1 cellular context compared by ENCODE assay signal in the genomic region with DNA sequence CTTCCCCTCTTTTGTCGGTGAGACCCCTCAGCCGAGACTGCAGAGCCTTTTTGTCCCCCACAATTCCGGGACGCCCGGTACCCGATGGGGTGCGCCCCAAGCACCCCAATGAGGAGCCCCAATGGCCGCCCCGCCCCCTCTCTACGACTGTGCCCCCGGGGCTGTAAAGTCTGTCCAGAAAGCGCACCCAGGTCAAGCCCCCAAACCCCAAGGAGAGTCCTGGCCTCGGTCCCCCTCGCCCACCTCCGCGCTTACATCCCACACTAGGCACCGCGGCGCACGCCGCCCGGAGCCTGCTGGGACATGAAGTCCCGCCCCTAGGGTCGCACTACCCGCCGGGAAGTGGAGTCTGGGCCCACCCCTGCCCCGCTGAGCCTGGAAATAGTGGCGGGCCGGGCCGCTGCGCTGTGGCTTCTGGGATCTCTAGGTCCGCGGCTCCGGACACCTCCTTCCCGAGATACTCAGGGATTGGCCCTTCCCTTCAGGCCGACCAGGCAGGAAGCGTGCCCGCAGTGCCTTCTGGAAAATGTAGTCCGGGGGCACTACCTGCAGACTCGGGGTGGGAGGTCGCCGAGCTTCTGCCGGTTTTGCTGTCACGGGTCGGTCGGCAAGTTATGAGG.
TF ChIP-seq lines count a peak whose summit lies in the region.

A gene (minus strand): TSS at position 281 of the 620 bp plus-strand sequence. CDS start 442 bp downstream, outside the sequence.

TF ChIP-seq in HepG2, 621 proteins besides CTCF, POLR2A, EP300 and RAD21 (continued from another document and continues in another):
- TF ChIP-seq, protein P1, sequence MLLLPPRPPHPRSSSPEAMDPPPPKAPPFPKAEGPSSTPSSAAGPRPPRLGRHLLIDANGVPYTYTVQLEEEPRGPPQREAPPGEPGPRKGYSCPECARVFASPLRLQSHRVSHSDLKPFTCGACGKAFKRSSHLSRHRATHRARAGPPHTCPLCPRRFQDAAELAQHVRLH (CRISPR knock-in tag; IDR thresholded peaks at IDR 0.05; ENCODE audit: borderline replicate concordance, low read depth), result no peak; the same call in 1 of the 2 replicates
- TF ChIP-seq DPF2 (CRISPR knock-in tag; IDR thresholded peaks at IDR 0.05; ENCODE audit: borderline replicate concordance, low read depth) (no peak), MTF1 (CRISPR knock-in tag; IDR thresholded peaks at IDR 0.05) (no peak), KDM5B (CRISPR knock-in tag; IDR thresholded peaks at IDR 0.05; ENCODE audit: borderline replicate concordance) (peak; percentile 33; the same call in 1 of the 2 replicates), ATF7 (IDR thresholded peaks at IDR 0.05) (no peak), ATF7 (CRISPR knock-in tag; IDR thresholded peaks at IDR 0.05) (peak; percentile 46; the same call in 1 of the 2 replicates), ZIK1 (CRISPR knock-in tag; IDR thresholded peaks at IDR 0.05; ENCODE audit: borderline replicate concordance, low read depth) (peak; percentile 51; the same call in 1 of the 2 replicates), SIN3A (IDR thresholded peaks at IDR 0.05; ENCODE audit: borderline replicate concordance, low read depth, low read length) (peak; percentile 64; the same call in 1 of the 2 replicates), ZFX (CRISPR knock-in tag; IDR thresholded peaks at IDR 0.05; ENCODE audit: low read depth) (peak; percentile 97), TAF15 (IDR thresholded peaks at IDR 0.05; ENCODE audit: low read depth, low read length, poor library complexity, severe bottlenecking) (no peak), ZNF30 (CRISPR knock-in tag; IDR thresholded peaks at IDR 0.05) (no peak), ZNF326 (CRISPR knock-in tag; IDR thresholded peaks at IDR 0.05; ENCODE audit: borderline replicate concordance) (no peak), CBFB (CRISPR knock-in tag; IDR thresholded peaks at IDR 0.05) (no peak), ZFP37 (CRISPR knock-in tag; IDR thresholded peaks at IDR 0.05; ENCODE audit: borderline replicate concordance) (no peak), KLF13 (CRISPR knock-in tag; IDR thresholded peaks at IDR 0.05) (no peak), MIER3 (CRISPR knock-in tag; IDR thresholded peaks at IDR 0.05; ENCODE audit: borderline replicate concordance) (peak; percentile 90), MAFK (conservative IDR thresholded peaks at IDR 0.05 in 1 of 2, IDR thresholded peaks at IDR 0.05 in 1 of 2; ENCODE audit: low read length in 2 of 2) (no peak), REL (CRISPR knock-in tag; conservative IDR thresholded peaks at IDR 0.05) (no peak), CBX1 (IDR thresholded peaks at IDR 0.05; ENCODE audit: low read depth) (no peak), EED (CRISPR knock-in tag; IDR thresholded peaks at IDR 0.05) (no peak), TP53 (CRISPR knock-in tag; conservative IDR thresholded peaks at IDR 0.05) (0 out of 2 replicates have a peak, but pooled peaks have one; percentile 39), ZMYM3 (CRISPR knock-in tag; IDR thresholded peaks at IDR 0.05) (no peak), GTF3A (CRISPR knock-in tag; conservative IDR thresholded peaks at IDR 0.05) (0 out of 2 replicates have a peak, but pooled peaks have one; percentile 55)
- TF ChIP-seq, protein P2, sequence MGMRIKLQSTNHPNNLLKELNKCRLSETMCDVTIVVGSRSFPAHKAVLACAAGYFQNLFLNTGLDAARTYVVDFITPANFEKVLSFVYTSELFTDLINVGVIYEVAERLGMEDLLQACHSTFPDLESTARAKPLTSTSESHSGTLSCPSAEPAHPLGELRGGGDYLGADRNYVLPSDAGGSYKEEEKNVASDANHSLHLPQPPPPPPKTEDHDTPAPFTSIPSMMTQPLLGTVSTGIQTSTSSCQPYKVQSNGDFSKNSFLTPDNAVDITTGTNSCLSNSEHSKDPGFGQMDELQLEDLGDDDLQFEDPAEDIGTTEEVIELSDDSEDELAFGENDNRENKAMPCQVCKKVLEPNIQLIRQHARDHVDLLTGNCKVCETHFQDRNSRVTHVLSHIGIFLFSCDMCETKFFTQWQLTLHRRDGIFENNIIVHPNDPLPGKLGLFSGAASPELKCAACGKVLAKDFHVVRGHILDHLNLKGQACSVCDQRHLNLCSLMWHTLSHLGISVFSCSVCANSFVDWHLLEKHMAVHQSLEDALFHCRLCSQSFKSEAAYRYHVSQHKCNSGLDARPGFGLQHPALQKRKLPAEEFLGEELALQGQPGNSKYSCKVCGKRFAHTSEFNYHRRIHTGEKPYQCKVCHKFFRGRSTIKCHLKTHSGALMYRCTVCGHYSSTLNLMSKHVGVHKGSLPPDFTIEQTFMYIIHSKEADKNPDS (CRISPR knock-in tag; IDR thresholded peaks at IDR 0.05), result peak; percentile 77; the same call in 1 of the 2 replicates
- TF ChIP-seq, protein P3, sequence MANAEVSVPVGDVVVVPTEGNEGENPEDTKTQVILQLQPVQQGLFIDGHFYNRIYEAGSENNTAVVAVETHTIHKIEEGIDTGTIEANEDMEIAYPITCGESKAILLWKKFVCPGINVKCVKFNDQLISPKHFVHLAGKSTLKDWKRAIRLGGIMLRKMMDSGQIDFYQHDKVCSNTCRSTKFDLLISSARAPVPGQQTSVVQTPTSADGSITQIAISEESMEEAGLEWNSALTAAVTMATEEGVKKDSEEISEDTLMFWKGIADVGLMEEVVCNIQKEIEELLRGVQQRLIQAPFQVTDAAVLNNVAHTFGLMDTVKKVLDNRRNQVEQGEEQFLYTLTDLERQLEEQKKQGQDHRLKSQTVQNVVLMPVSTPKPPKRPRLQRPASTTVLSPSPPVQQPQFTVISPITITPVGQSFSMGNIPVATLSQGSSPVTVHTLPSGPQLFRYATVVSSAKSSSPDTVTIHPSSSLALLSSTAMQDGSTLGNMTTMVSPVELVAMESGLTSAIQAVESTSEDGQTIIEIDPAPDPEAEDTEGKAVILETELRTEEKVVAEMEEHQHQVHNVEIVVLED (CRISPR knock-in tag; IDR thresholded peaks at IDR 0.05; ENCODE audit: borderline replicate concordance), result peak; percentile 93
- TF ChIP-seq, protein P4, sequence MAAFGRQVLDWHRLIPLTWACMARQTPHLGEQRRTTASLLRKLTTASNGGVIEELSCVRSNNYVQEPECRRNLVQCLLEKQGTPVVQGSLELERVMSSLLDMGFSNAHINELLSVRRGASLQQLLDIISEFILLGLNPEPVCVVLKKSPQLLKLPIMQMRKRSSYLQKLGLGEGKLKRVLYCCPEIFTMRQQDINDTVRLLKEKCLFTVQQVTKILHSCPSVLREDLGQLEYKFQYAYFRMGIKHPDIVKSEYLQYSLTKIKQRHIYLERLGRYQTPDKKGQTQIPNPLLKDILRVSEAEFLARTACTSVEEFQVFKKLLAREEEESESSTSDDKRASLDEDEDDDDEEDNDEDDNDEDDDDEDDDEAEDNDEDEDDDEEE (CRISPR knock-in tag; IDR thresholded peaks at IDR 0.05), result peak; percentile 64; the same call in 1 of the 2 replicates
- TF ChIP-seq, protein P5, sequence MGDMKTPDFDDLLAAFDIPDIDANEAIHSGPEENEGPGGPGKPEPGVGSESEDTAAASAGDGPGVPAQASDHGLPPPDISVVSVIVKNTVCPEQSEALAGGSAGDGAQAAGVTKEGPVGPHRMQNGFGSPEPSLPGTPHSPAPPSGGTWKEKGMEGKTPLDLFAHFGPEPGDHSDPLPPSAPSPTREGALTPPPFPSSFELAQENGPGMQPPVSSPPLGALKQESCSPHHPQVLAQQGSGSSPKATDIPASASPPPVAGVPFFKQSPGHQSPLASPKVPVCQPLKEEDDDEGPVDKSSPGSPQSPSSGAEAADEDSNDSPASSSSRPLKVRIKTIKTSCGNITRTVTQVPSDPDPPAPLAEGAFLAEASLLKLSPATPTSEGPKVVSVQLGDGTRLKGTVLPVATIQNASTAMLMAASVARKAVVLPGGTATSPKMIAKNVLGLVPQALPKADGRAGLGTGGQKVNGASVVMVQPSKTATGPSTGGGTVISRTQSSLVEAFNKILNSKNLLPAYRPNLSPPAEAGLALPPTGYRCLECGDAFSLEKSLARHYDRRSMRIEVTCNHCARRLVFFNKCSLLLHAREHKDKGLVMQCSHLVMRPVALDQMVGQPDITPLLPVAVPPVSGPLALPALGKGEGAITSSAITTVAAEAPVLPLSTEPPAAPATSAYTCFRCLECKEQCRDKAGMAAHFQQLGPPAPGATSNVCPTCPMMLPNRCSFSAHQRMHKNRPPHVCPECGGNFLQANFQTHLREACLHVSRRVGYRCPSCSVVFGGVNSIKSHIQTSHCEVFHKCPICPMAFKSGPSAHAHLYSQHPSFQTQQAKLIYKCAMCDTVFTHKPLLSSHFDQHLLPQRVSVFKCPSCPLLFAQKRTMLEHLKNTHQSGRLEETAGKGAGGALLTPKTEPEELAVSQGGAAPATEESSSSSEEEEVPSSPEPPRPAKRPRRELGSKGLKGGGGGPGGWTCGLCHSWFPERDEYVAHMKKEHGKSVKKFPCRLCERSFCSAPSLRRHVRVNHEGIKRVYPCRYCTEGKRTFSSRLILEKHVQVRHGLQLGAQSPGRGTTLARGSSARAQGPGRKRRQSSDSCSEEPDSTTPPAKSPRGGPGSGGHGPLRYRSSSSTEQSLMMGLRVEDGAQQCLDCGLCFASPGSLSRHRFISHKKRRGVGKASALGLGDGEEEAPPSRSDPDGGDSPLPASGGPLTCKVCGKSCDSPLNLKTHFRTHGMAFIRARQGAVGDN (CRISPR knock-in tag; IDR thresholded peaks at IDR 0.05), result peak; percentile 82
- TF ChIP-seq, protein P6, sequence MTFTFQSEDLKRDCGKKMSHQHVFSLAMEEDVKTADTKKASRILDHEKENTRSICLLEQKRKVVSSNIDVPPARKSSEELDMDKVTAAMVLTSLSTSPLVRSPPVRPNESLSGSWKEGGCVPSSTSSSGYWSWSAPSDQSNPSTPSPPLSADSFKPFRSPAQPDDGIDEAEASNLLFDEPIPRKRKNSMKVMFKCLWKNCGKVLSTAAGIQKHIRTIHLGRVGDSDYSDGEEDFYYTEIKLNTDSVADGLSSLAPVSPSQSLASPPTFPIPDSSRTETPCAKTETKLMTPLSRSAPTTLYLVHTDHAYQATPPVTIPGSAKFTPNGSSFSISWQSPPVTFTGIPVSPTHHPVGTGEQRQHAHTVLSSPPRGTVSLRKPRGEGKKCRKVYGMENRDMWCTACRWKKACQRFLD (CRISPR knock-in tag; IDR thresholded peaks at IDR 0.05; ENCODE audit: borderline replicate concordance), result no peak; the same call in 1 of the 2 replicates
- TF ChIP-seq, protein P7, sequence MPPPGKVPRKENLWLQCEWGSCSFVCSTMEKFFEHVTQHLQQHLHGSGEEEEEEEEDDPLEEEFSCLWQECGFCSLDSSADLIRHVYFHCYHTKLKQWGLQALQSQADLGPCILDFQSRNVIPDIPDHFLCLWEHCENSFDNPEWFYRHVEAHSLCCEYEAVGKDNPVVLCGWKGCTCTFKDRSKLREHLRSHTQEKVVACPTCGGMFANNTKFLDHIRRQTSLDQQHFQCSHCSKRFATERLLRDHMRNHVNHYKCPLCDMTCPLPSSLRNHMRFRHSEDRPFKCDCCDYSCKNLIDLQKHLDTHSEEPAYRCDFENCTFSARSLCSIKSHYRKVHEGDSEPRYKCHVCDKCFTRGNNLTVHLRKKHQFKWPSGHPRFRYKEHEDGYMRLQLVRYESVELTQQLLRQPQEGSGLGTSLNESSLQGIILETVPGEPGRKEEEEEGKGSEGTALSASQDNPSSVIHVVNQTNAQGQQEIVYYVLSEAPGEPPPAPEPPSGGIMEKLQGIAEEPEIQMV (CRISPR knock-in tag; IDR thresholded peaks at IDR 0.05; ENCODE audit: low read depth), result peak; percentile 98
- TF ChIP-seq, protein P8, sequence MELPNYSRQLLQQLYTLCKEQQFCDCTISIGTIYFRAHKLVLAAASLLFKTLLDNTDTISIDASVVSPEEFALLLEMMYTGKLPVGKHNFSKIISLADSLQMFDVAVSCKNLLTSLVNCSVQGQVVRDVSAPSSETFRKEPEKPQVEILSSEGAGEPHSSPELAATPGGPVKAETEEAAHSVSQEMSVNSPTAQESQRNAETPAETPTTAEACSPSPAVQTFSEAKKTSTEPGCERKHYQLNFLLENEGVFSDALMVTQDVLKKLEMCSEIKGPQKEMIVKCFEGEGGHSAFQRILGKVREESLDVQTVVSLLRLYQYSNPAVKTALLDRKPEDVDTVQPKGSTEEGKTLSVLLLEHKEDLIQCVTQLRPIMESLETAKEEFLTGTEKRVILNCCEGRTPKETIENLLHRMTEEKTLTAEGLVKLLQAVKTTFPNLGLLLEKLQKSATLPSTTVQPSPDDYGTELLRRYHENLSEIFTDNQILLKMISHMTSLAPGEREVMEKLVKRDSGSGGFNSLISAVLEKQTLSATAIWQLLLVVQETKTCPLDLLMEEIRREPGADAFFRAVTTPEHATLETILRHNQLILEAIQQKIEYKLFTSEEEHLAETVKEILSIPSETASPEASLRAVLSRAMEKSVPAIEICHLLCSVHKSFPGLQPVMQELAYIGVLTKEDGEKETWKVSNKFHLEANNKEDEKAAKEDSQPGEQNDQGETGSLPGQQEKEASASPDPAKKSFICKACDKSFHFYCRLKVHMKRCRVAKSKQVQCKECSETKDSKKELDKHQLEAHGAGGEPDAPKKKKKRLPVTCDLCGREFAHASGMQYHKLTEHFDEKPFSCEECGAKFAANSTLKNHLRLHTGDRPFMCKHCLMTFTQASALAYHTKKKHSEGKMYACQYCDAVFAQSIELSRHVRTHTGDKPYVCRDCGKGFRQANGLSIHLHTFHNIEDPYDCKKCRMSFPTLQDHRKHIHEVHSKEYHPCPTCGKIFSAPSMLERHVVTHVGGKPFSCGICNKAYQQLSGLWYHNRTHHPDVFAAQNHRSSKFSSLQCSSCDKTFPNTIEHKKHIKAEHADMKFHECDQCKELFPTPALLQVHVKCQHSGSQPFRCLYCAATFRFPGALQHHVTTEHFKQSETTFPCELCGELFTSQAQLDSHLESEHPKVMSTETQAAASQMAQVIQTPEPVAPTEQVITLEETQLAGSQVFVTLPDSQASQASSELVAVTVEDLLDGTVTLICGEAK (IDR thresholded peaks at IDR 0.05), result no peak
- TF ChIP-seq, protein P8 (CRISPR knock-in tag; IDR thresholded peaks at IDR 0.05), result peak; percentile 78
